In genomic region chr21:42341776-42342542, GRCh38 we compare ENCODE assay signal across 19 cellular contexts. TPM values are rescaled to one million over a fixed set of nuclear protein-coding genes. Genes with fewer than 3 reads are reported as not detected.
DNase-seq lines count a peak whose midpoint lies in the region; ATAC-seq, FAIRE-seq and TF ChIP-seq lines count a peak whose summit lies in the region.
"Had no signal": no experiment of that assay in that cellular context is flagged by ENCODE, and none has a peak within 500 bp of the region (broad histone marks: within the 10 kb centered on the region; RNA-seq: fewer than 3 reads in every experiment).

No MANE protein-coding gene starts in this region.

- H3K4me2 ChIP-seq in HepG2 (ENCODE audit: low read depth, low read length) = no peak overlapping the region
- H3K4me2 ChIP-seq: PC-9 had no signal

- H3K4me1 ChIP-seq in HepG2 (ENCODE audit: insufficient read depth, low read length) = peaks cover 13% of the 10 kb centered on the region; the same call in 1 of the 2 replicates
- H3K4me1 ChIP-seq: Caco-2, SJCRH30 had no signal

- 65% methylated on average over 15 of the region's 15 CpGs for WGBS in HepG2 (ENCODE audit: low lambda C conversion rate)

- no peak for TF ChIP-seq POLR2A in HepG2 (IDR thresholded peaks at IDR 0.05; ENCODE audit: insufficient read depth in 1 of 2, low read depth in 2 of 2, low read length in 2 of 2)

- H2AFZ ChIP-seq in HepG2 (ENCODE audit: low read length) = no peak overlapping the region
- H2AFZ ChIP-seq: PC-9 had no signal

- H3K27ac ChIP-seq in VCaP (peak overlapping the region; percentile 41), HepG2 (ENCODE audit: extremely low read length, insufficient read depth, low read length) (no peak overlapping the region)
- H3K27ac ChIP-seq: PC-9, SJCRH30 had no signal

- no peaks in the 10 kb centered on the region for H3K36me3 ChIP-seq in HepG2 (replicated peaks in 1 of 2; ENCODE audit: control insufficient read depth in 1 of 2, insufficient read depth in 2 of 2, low read length in 2 of 2)
- H3K36me3 ChIP-seq: MG63, SJCRH30 had no signal

- TF ChIP-seq CTCF in VCaP (conservative IDR thresholded peaks at IDR 0.05) (no peak), HepG2 (CRISPR knock-in tag; IDR thresholded peaks at IDR 0.05) (no peak), type B pancreatic cell (conservative IDR thresholded peaks at IDR 0.05) (no peak)

- no peaks in the 10 kb centered on the region for H3K9me3 Mint-ChIP-seq in type B pancreatic cell

- H4K20me1 ChIP-seq in HepG2 (ENCODE audit: insufficient read depth, low read length) = no peaks in the 10 kb centered on the region

- no peak for FAIRE-seq in HepG2 (lab: Jason Lieb, UNC)
- FAIRE-seq: GM19239 had no signal

- TF ChIP-seq RAD21 in HepG2 (CRISPR knock-in tag; IDR thresholded peaks at IDR 0.05) = no peak

- ATAC-seq in HepG2 (no peak), SK-N-SH treated with all-trans-retinoic acid at 6 μM for 48 hours (no peak)

- intact Hi-C loops in HepG2 (cut with micrococcal nuclease; ENCODE audit: unreplicated experiment) = no loop called here

- H3K79me2 ChIP-seq in HepG2 (ENCODE audit: insufficient read depth, low read length) = no peaks in the 10 kb centered on the region

- H3K4me1 Mint-ChIP-seq in type B pancreatic cell (ENCODE audit: unreplicated experiment) = peaks cover 13% of the 10 kb centered on the region

- no peaks in the 10 kb centered on the region for H3K36me3 Mint-ChIP-seq in type B pancreatic cell

- H3K4me3 Mint-ChIP-seq in type B pancreatic cell = no peak overlapping the region
- H3K4me3 Mint-ChIP-seq: HFFc6 had no signal

- no peak overlapping the region for H3K4me3 ChIP-seq in HepG2 (replicated peaks in 1 of 3; ENCODE audit: insufficient read depth in 1 of 3, low read depth in 2 of 3, low read length in 3 of 3)
- H3K4me3 ChIP-seq: MG63, PC-9, SJCRH30 had no signal

- peaks cover 3% of the 10 kb centered on the region for H3K27me3 Mint-ChIP-seq in type B pancreatic cell

- in situ Hi-C loops in HepG2 (cut with HindIII; ENCODE audit: extremely low pct_ligation_motif_present, low pct_unique_long_range_greater_than_20kb) = no loop called here

- H3K27me3 ChIP-seq in HepG2 (ENCODE audit: control insufficient read depth in 1 of 2, insufficient read depth in 2 of 2, low read length in 2 of 2) = peaks cover 0 to 6% of the 10 kb centered on the region in 2 experiments; a peak in 2 of 5 replicates
- H3K27me3 ChIP-seq: SJCRH30 had no signal

- POLR2A ChIA-PET in HepG2 (lab: Yijun Ruan, JAX) = no interaction called here

- no peak overlapping the region for H3K27ac Mint-ChIP-seq in type B pancreatic cell
- H3K27ac Mint-ChIP-seq: HFFc6 had no signal

- peak; percentile 10 to 15 for DNase-seq in activated T-cell treated with anti-CD3 and anti-CD28 coated beads, Interleukin-2, amount 50 U/mL, for 48 hours
- DNase-seq in activated T-cell treated with anti-CD3 and anti-CD28 coated beads, Interleukin-2, amount 50 U/mL, for 1 hour = no peak
- DNase-seq in HepG2 (ENCODE audit: low spot score) = no peak
- DNase-seq in type B pancreatic cell (ENCODE audit: extremely low spot score, unreplicated experiment) = peak; percentile 29
- DNase-seq in GM19240 (ENCODE audit: insufficient read length, low spot score) = no peak
- DNase-seq: DMS79, HFFc6, MG63, NCI-H1092, NCI-H187, NCI-H226, NCI-H526 treated with DMSO at 0.1 percent for 48 hours, PC-9, SJCRH30 had no signal

- H3K9me3 ChIP-seq in HepG2 (ENCODE audit: low read length) = no peaks in the 10 kb centered on the region
- H3K9me3 ChIP-seq: Caco-2, MG63, SJCRH30 had no signal

- CTCF ChIA-PET in HepG2 (lab: Yijun Ruan, JAX; ENCODE audit: low intra/inter-chr PET ratio, low total read pairs) = no interaction called here

- no peak overlapping the region for H3K9ac ChIP-seq in HepG2 (ENCODE audit: insufficient read depth, low read depth, low read length)

- TF ChIP-seq EP300 in HepG2 (IDR thresholded peaks at IDR 0.05; ENCODE audit: low read depth in 2 of 2, low read length in 2 of 2) = no peak
- no peak for TF ChIP-seq EP300 in HepG2 (CRISPR knock-in tag; IDR thresholded peaks at IDR 0.05; ENCODE audit: borderline replicate concordance)

- BruUV-seq in HepG2 (replicated peaks; lab: Mats Ljungman, UMichigan) = no TSS peak

RNA-seq across cellular contexts. Expression of gene TFF2, which starts 8.8 kb away (rescaled TPM):
- not detected in 2 replicates for total RNA-seq in HepG2 (2016; rRNA removed; fragmentation: Illumina TruSeq; extraction: Trizol)
- not detected in 2 replicates for total RNA-seq in HepG2 (2016; cell fraction: cytosol; rRNA removed; fragmentation: Illumina TruSeq; extraction: Trizol; ENCODE audit: low read depth)
- total RNA-seq in HepG2 (2016; cell fraction: insoluble cytoplasmic fraction; rRNA removed; fragmentation: Illumina TruSeq; extraction: Trizol) = not detected in 2 replicates
- total RNA-seq in HepG2 (2016; cell fraction: membrane; rRNA removed; fragmentation: Illumina TruSeq; extraction: Trizol) = not detected in 2 replicates
- total RNA-seq in HepG2 (2016; cell fraction: nucleus; rRNA removed; fragmentation: Illumina TruSeq; extraction: Trizol) = not detected in 2 replicates
- 1.5 and 1.6 TPM in 2 replicates for polyA plus RNA-seq in HepG2 (2011; rRNA removed)
- 0.50 and 1.2 TPM in 2 replicates for polyA plus RNA-seq in HepG2 (2011; cell fraction: cytosol; rRNA removed)
- 0.58 and 0.73 TPM in 2 replicates for polyA plus RNA-seq in HepG2 (2011; cell fraction: nucleus; rRNA removed)
- 0.23 and 0.47 TPM in 2 replicates for polyA plus RNA-seq in HepG2 (2012)
- polyA plus RNA-seq in HepG2 (2016; cell fraction: cytosol; fragmentation: Illumina TruSeq; extraction: Trizol; ENCODE audit: low read depth) = not detected in 2 replicates
- not detected in 2 replicates for polyA plus RNA-seq in HepG2 (2016; cell fraction: insoluble cytoplasmic fraction; fragmentation: Illumina TruSeq; extraction: Trizol; ENCODE audit: low read depth)
- polyA plus RNA-seq in HepG2 (2016; cell fraction: membrane; fragmentation: Illumina TruSeq; extraction: Trizol; ENCODE audit: low read depth) = not detected in 2 replicates
- not detected in 2 replicates for polyA plus RNA-seq in HepG2 (2016; cell fraction: nucleus; fragmentation: Illumina TruSeq; extraction: Trizol; ENCODE audit: insufficient read depth, low read depth)
- polyA minus RNA-seq in HepG2 (2011; rRNA and poly(A)+ RNA removed; ENCODE audit: low replicate concordance) = 0.91 TPM in 1 of 2 replicates, not detected in the other
- not detected in 2 replicates for polyA minus RNA-seq in HepG2 (2011; cell fraction: cytosol; rRNA and poly(A)+ RNA removed)
- polyA minus RNA-seq in HepG2 (2011; cell fraction: nucleus; rRNA and poly(A)+ RNA removed) = not detected in 2 replicates
- total RNA-seq in type B pancreatic cell (ENCODE audit: low replicate concordance) = 5.2 and 11.3 TPM in 2 replicates
- total RNA-seq: H4, HFFc6, SJCRH30 had no signal

RNA-seq across cellular contexts. Expression of gene TFF1, which starts 24.4 kb away (rescaled TPM):
- 0.24 TPM in 1 of 2 replicates, not detected in the other for total RNA-seq in HepG2 (2016; rRNA removed; fragmentation: Illumina TruSeq; extraction: Trizol)
- 0.61 and 1.5 TPM in 2 replicates for total RNA-seq in HepG2 (2016; cell fraction: cytosol; rRNA removed; fragmentation: Illumina TruSeq; extraction: Trizol; ENCODE audit: low read depth)
- total RNA-seq in HepG2 (2016; cell fraction: insoluble cytoplasmic fraction; rRNA removed; fragmentation: Illumina TruSeq; extraction: Trizol) = 0.32 and 0.42 TPM in 2 replicates
- 0.40 TPM in 1 of 2 replicates, not detected in the other for total RNA-seq in HepG2 (2016; cell fraction: membrane; rRNA removed; fragmentation: Illumina TruSeq; extraction: Trizol)
- 1.5 TPM in 1 of 2 replicates, not detected in the other for total RNA-seq in HepG2 (2016; cell fraction: nucleus; rRNA removed; fragmentation: Illumina TruSeq; extraction: Trizol)
- 19.4 and 47.1 TPM in 2 replicates for polyA plus RNA-seq in HepG2 (2011; rRNA removed)
- 45.3 and 80.6 TPM in 2 replicates for polyA plus RNA-seq in HepG2 (2011; cell fraction: cytosol; rRNA removed)
- polyA plus RNA-seq in HepG2 (2011; cell fraction: nucleus; rRNA removed) = 4.4 and 17.6 TPM in 2 replicates
- polyA plus RNA-seq in HepG2 (2012) = 19.3 and 58.1 TPM in 2 replicates
- polyA plus RNA-seq in HepG2 (2016; cell fraction: cytosol; fragmentation: Illumina TruSeq; extraction: Trizol; ENCODE audit: low read depth) = 0.68 TPM in 2 replicates
- polyA plus RNA-seq in HepG2 (2016; cell fraction: insoluble cytoplasmic fraction; fragmentation: Illumina TruSeq; extraction: Trizol; ENCODE audit: low read depth) = 0.52 TPM in 1 of 2 replicates, not detected in the other
- not detected in 2 replicates for polyA plus RNA-seq in HepG2 (2016; cell fraction: membrane; fragmentation: Illumina TruSeq; extraction: Trizol; ENCODE audit: low read depth)
- 2.2 TPM in 1 of 2 replicates, not detected in the other for polyA plus RNA-seq in HepG2 (2016; cell fraction: nucleus; fragmentation: Illumina TruSeq; extraction: Trizol; ENCODE audit: insufficient read depth, low read depth)
- 9.8 and 15.5 TPM in 2 replicates for polyA minus RNA-seq in HepG2 (2011; rRNA and poly(A)+ RNA removed; ENCODE audit: low replicate concordance)
- polyA minus RNA-seq in HepG2 (2011; cell fraction: cytosol; rRNA and poly(A)+ RNA removed) = 9.1 and 13.9 TPM in 2 replicates
- polyA minus RNA-seq in HepG2 (2011; cell fraction: nucleus; rRNA and poly(A)+ RNA removed) = 1.3 and 4.1 TPM in 2 replicates
- 42.6 and 136 TPM in 2 replicates for total RNA-seq in type B pancreatic cell (ENCODE audit: low replicate concordance)
- total RNA-seq: H4, HFFc6, SJCRH30 had no signal

RNA-seq across cellular contexts. Expression of gene TFF3, which starts 26.8 kb away (rescaled TPM):
- total RNA-seq in HepG2 (2016; rRNA removed; fragmentation: Illumina TruSeq; extraction: Trizol) (7.9 and 14.2 TPM in 2 replicates), type B pancreatic cell (ENCODE audit: low replicate concordance) (31.5 and 183 TPM in 2 replicates)
- 9.4 and 9.9 TPM in 2 replicates for total RNA-seq in HepG2 (2016; cell fraction: cytosol; rRNA removed; fragmentation: Illumina TruSeq; extraction: Trizol; ENCODE audit: low read depth)
- total RNA-seq in HepG2 (2016; cell fraction: insoluble cytoplasmic fraction; rRNA removed; fragmentation: Illumina TruSeq; extraction: Trizol) = 10.8 and 14.1 TPM in 2 replicates
- total RNA-seq in HepG2 (2016; cell fraction: membrane; rRNA removed; fragmentation: Illumina TruSeq; extraction: Trizol) = 8.0 and 8.6 TPM in 2 replicates
- 5.1 and 9.3 TPM in 2 replicates for total RNA-seq in HepG2 (2016; cell fraction: nucleus; rRNA removed; fragmentation: Illumina TruSeq; extraction: Trizol)
- 26.9 and 27.0 TPM in 2 replicates for polyA plus RNA-seq in HepG2 (2011; rRNA removed)
- polyA plus RNA-seq in HepG2 (2011; cell fraction: cytosol; rRNA removed) = 15.9 and 30.0 TPM in 2 replicates
- 16.3 and 18.8 TPM in 2 replicates for polyA plus RNA-seq in HepG2 (2011; cell fraction: nucleus; rRNA removed)
- polyA plus RNA-seq in HepG2 (2012) = 14.9 and 18.1 TPM in 2 replicates
- polyA plus RNA-seq in HepG2 (2016; cell fraction: cytosol; fragmentation: Illumina TruSeq; extraction: Trizol; ENCODE audit: low read depth) = 7.3 and 9.3 TPM in 2 replicates
- polyA plus RNA-seq in HepG2 (2016; cell fraction: insoluble cytoplasmic fraction; fragmentation: Illumina TruSeq; extraction: Trizol; ENCODE audit: low read depth) = 5.5 and 6.2 TPM in 2 replicates
- 4.6 and 6.5 TPM in 2 replicates for polyA plus RNA-seq in HepG2 (2016; cell fraction: membrane; fragmentation: Illumina TruSeq; extraction: Trizol; ENCODE audit: low read depth)
- polyA plus RNA-seq in HepG2 (2016; cell fraction: nucleus; fragmentation: Illumina TruSeq; extraction: Trizol; ENCODE audit: insufficient read depth, low read depth) = 9.5 and 10.5 TPM in 2 replicates
- polyA minus RNA-seq in HepG2 (2011; rRNA and poly(A)+ RNA removed; ENCODE audit: low replicate concordance) = 10.8 TPM in 1 of 2 replicates, not detected in the other
- polyA minus RNA-seq in HepG2 (2011; cell fraction: cytosol; rRNA and poly(A)+ RNA removed) = 6.5 and 7.7 TPM in 2 replicates
- polyA minus RNA-seq in HepG2 (2011; cell fraction: nucleus; rRNA and poly(A)+ RNA removed) = 0.77 and 1.7 TPM in 2 replicates
- total RNA-seq: H4, HFFc6, PC-9 had no signal

RNA-seq across cellular contexts. Expression of gene TMPRSS3, which starts 53.9 kb away (rescaled TPM):
- total RNA-seq in HepG2 (2016; rRNA removed; fragmentation: Illumina TruSeq; extraction: Trizol) (2.8 and 3.5 TPM in 2 replicates), type B pancreatic cell (ENCODE audit: low replicate concordance) (0.74 and 1.3 TPM in 2 replicates)
- total RNA-seq in HepG2 (2016; cell fraction: cytosol; rRNA removed; fragmentation: Illumina TruSeq; extraction: Trizol; ENCODE audit: low read depth) = 3.0 and 3.4 TPM in 2 replicates
- total RNA-seq in HepG2 (2016; cell fraction: insoluble cytoplasmic fraction; rRNA removed; fragmentation: Illumina TruSeq; extraction: Trizol) = 3.4 and 4.2 TPM in 2 replicates
- 4.9 and 6.4 TPM in 2 replicates for total RNA-seq in HepG2 (2016; cell fraction: membrane; rRNA removed; fragmentation: Illumina TruSeq; extraction: Trizol)
- total RNA-seq in HepG2 (2016; cell fraction: nucleus; rRNA removed; fragmentation: Illumina TruSeq; extraction: Trizol) = 2.5 and 3.0 TPM in 2 replicates
- 16.9 and 17.8 TPM in 2 replicates for polyA plus RNA-seq in HepG2 (2011; rRNA removed)
- polyA plus RNA-seq in HepG2 (2011; cell fraction: cytosol; rRNA removed) = 14.6 and 15.1 TPM in 2 replicates
- 14.6 and 14.7 TPM in 2 replicates for polyA plus RNA-seq in HepG2 (2011; cell fraction: nucleus; rRNA removed)
- polyA plus RNA-seq in HepG2 (2012) = 3.3 and 13.6 TPM in 2 replicates
- polyA plus RNA-seq in HepG2 (2016; cell fraction: cytosol; fragmentation: Illumina TruSeq; extraction: Trizol; ENCODE audit: low read depth) = 3.5 and 4.6 TPM in 2 replicates
- 4.4 and 4.5 TPM in 2 replicates for polyA plus RNA-seq in HepG2 (2016; cell fraction: insoluble cytoplasmic fraction; fragmentation: Illumina TruSeq; extraction: Trizol; ENCODE audit: low read depth)
- polyA plus RNA-seq in HepG2 (2016; cell fraction: membrane; fragmentation: Illumina TruSeq; extraction: Trizol; ENCODE audit: low read depth) = 4.1 and 5.4 TPM in 2 replicates
- polyA plus RNA-seq in HepG2 (2016; cell fraction: nucleus; fragmentation: Illumina TruSeq; extraction: Trizol; ENCODE audit: insufficient read depth, low read depth) = 2.8 and 4.3 TPM in 2 replicates
- 16.7 and 58.0 TPM in 2 replicates for polyA minus RNA-seq in HepG2 (2011; rRNA and poly(A)+ RNA removed; ENCODE audit: low replicate concordance)
- 4.6 and 6.1 TPM in 2 replicates for polyA minus RNA-seq in HepG2 (2011; cell fraction: cytosol; rRNA and poly(A)+ RNA removed)
- polyA minus RNA-seq in HepG2 (2011; cell fraction: nucleus; rRNA and poly(A)+ RNA removed) = 7.6 and 14.0 TPM in 2 replicates
- total RNA-seq: Caco-2, HFFc6, SJCRH30 had no signal

Comparison
In these comparisons a context has a peak if more than half of its experiments do, and no peak if none do; other contexts are left out.
1. DNase-seq: peak in activated T-cell treated with anti-CD3 and anti-CD28 coated beads, Interleukin-2, amount 50 U/mL, for 48 hours (2 of 2) and type B pancreatic cell (single experiment); none in activated T-cell treated with anti-CD3 and anti-CD28 coated beads, Interleukin-2, amount 50 U/mL, for 1 hour (single experiment), HepG2 (single experiment) and GM19240 (single experiment).
2. RNA of gene TFF1, which starts 24.4 kb away (total RNA-seq): 42.6 to 136 TPM in type B pancreatic cell; 0.24 to 1.5 TPM in HepG2; every median in the first group is over 10 times any median in the second.